8 cellular contexts compared by ENCODE assay signal in the genomic region with DNA sequence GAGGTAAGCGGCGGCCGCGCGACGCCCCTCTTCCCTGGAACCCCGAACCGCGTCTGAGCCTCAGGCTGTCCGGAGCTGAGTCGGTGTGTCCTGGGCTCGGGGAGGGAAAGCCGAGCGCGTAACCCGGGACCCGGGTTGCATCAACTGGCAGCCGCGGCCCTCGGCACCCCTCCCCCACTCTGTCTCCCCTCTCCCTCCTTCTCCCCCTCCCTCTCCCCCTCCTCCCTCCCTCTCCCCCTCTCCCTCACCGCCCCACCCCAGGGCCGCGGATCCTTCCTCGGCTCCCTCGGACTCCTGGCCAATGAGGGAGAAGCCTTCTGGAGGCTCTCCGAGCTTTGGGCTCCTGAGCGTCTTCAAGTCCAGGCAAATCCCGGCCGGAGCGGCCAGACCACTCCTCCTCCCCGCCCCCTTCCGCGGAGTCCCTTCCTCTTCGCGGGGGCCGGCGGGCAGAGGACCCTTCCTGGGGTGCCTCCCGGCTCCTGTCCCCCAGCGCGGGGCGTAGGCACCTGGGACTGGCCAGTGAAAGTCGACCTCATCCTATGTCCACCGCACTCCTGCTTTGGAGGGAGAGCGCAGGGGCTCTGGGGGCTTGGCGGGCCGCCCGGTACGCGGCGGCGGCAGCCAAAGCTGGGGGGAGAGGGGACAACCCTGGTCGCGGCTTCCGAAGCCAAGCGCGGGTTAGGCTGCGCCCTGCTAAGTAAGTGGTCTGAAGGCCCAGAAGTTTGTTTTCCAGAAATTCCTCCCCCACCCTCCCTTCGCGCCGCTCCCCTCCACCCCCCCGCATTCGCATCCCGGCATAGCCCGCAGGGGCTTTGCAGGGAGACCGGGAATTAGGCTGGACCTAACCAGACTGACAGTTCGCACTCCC. TPM values are rescaled to one million over a fixed set of nuclear protein-coding genes. Genes with fewer than 3 reads are reported as not detected.
DNase-seq lines count a peak whose midpoint lies in the region; ATAC-seq and TF ChIP-seq lines count a peak whose summit lies in the region.

No MANE protein-coding gene starts in this region.

- no peak for TF ChIP-seq POLR2A in vagina (IDR thresholded peaks at IDR 0.05)

- no peaks in the 10 kb centered on the region for H3K27me3 ChIP-seq in vagina

- peaks cover 31 to 34% of the 10 kb centered on the region in 2 donors for H3K4me1 Mint-ChIP-seq in natural killer cell treated with Interleukin-12 subunit alpha and Interleukin-12 subunit beta and Interleukin-15 and Interleukin-18, amount 100 ng/mL, for 72 hours (ENCODE audit: low read depth in 2 of 2)

- peak overlapping the region; percentile 79 for H3K4me3 Mint-ChIP-seq in natural killer cell treated with Interleukin-12 subunit alpha and Interleukin-12 subunit beta and Interleukin-15 and Interleukin-18, amount 100 ng/mL, for 72 hours

- H3K4me3 ChIP-seq in foreskin fibroblast (ENCODE audit: low read depth in 1 of 2, low read length in 2 of 2) (peak overlapping the region; percentile 90), vagina (peak overlapping the region; percentile 99 to 100)

- peak overlapping the region; percentile 94 for H3K27ac ChIP-seq in vagina

- no peaks in the 10 kb centered on the region for H3K36me3 ChIP-seq in vagina

- intact Hi-C loops in vagina (cut with DNase I), result loop anchor here (2.0 kb wide), 1 partner anchor 25 kb away; no protein-coding TSS in a partner anchor

- TF ChIP-seq CTCF in foreskin fibroblast (IDR thresholded peaks at IDR 0.05; ENCODE audit: low read depth, low read length), result no peak
- TF ChIP-seq CTCF in vagina (IDR thresholded peaks at IDR 0.05), result no peak

- no peaks in the 10 kb centered on the region for H3K9me3 Mint-ChIP-seq in natural killer cell treated with Interleukin-12 subunit alpha and Interleukin-12 subunit beta and Interleukin-15 and Interleukin-18, amount 100 ng/mL, for 72 hours

- peak; percentile 6 for ATAC-seq in GM19035 (IDR thresholded peaks at IDR 0.05; ENCODE audit: unreplicated experiment)
- ATAC-seq in natural killer cell treated with Interleukin-12 subunit alpha and Interleukin-12 subunit beta and Interleukin-15 and Interleukin-18, amount 100 ng/mL, for 72 hours, result no peak

- no peaks in the 10 kb centered on the region for H3K9me3 ChIP-seq in vagina

- peak overlapping the region; percentile 26 to 89 for H3K27ac Mint-ChIP-seq in natural killer cell treated with Interleukin-12 subunit alpha and Interleukin-12 subunit beta and Interleukin-15 and Interleukin-18, amount 100 ng/mL, for 72 hours

- no peaks in the 10 kb centered on the region for H3K27me3 Mint-ChIP-seq in natural killer cell treated with Interleukin-12 subunit alpha and Interleukin-12 subunit beta and Interleukin-15 and Interleukin-18, amount 100 ng/mL, for 72 hours

- H3K4me1 ChIP-seq in vagina, result peaks cover 25% of the 10 kb centered on the region

- in situ Hi-C loops in ACHN (cut with HindIII; ENCODE audit: low pct_ligation_motif_present, low pct_unique_long_range_greater_than_20kb, low sequenced_read_pairs), result no loop called here

- DNase-seq in ACHN (peak; percentile 82), NCI-H226 (peak; percentile 89), foreskin fibroblast (peak; percentile 79 to 89), vagina (ENCODE audit: extremely low spot score in 2 of 2) (peak in 1 of 2 donors; percentile 93)
- peak; percentile 15 for DNase-seq in activated gamma-delta T cell treated with anti-CD3 and anti-CD28 coated beads, Interleukin-2, amount 50 U/mL, for 16 hours (ENCODE audit: low read depth)
- DNase-seq in natural killer cell treated with Interleukin-12 subunit alpha and Interleukin-12 subunit beta and Interleukin-15 and Interleukin-18, amount 100 ng/mL, for 72 hours (ENCODE audit: low spot score), result no peak
- DNase-seq in central memory CD4-positive, alpha-beta T cell, result no peak

- no peaks in the 10 kb centered on the region for H3K36me3 Mint-ChIP-seq in natural killer cell treated with Interleukin-12 subunit alpha and Interleukin-12 subunit beta and Interleukin-15 and Interleukin-18, amount 100 ng/mL, for 72 hours

RNA-seq across cellular contexts. Expression of a gene that starts 0.9 kb away (rescaled TPM):
- 10 to 100 TPM; 26.4 to 36.1 TPM for total RNA-seq in natural killer cell treated with Interleukin-12 subunit alpha and Interleukin-12 subunit beta and Interleukin-15 and Interleukin-18, amount 100 ng/mL, for 72 hours
- total RNA-seq in vagina, result 14.7 TPM

RNA-seq across cellular contexts. Expression of a gene that starts 24.2 kb away (rescaled TPM):
- total RNA-seq in natural killer cell treated with Interleukin-12 subunit alpha and Interleukin-12 subunit beta and Interleukin-15 and Interleukin-18, amount 100 ng/mL, for 72 hours, result 100 to 1,000 TPM; 112 to 125 TPM
- total RNA-seq in vagina, result 224 TPM

RNA-seq across cellular contexts. Expression of a gene that starts 27.3 kb away (rescaled TPM):
- total RNA-seq in natural killer cell treated with Interleukin-12 subunit alpha and Interleukin-12 subunit beta and Interleukin-15 and Interleukin-18, amount 100 ng/mL, for 72 hours, result 100 to 1,000 TPM in 1 of 2 donors, 10 to 100 TPM in 1; 62.8 to 103 TPM
- 84.2 TPM for total RNA-seq in vagina

Comparison
In these comparisons a context has a peak if more than half of its experiments do, and no peak if none do; other contexts are left out.
1. DNase-seq: peak in ACHN (single experiment), NCI-H226 (single experiment), activated gamma-delta T cell treated with anti-CD3 and anti-CD28 coated beads, Interleukin-2, amount 50 U/mL, for 16 hours (single experiment) and foreskin fibroblast (2 of 2); none in natural killer cell treated with Interleukin-12 subunit alpha and Interleukin-12 subunit beta and Interleukin-15 and Interleukin-18, amount 100 ng/mL, for 72 hours (single experiment) and central memory CD4-positive, alpha-beta T cell (single experiment).